Comparison of ENCODE assay signal across 9 cellular contexts in genomic region chr1:202210969-202211368, GRCh38. TPM values are rescaled to one million over a fixed set of nuclear protein-coding genes. Genes with fewer than 3 reads are reported as not detected.
"Had no signal": no experiment of that assay in that cellular context is flagged by ENCODE, and none has a peak within 500 bp of the region (broad histone marks: within the 10 kb centered on the region; RNA-seq: fewer than 3 reads in every experiment).

No MANE protein-coding gene starts in this region.

- H3K4me3 Mint-ChIP-seq: IgD-negative memory B cell had no signal

- H3K9me3 ChIP-seq: HAP-1 had no signal

- H3K27ac ChIP-seq: GM23248, HL-60 had no signal

- H3K4me3 ChIP-seq: GM23248, HAP-1 had no signal

- H2AFZ ChIP-seq: GM23248 had no signal

- DNase-seq: GOT3, KG1 had no signal

- FAIRE-seq: HepG2 had no signal

- H3K36me3 ChIP-seq: HAP-1 had no signal

- H3K36me3 Mint-ChIP-seq: IgD-negative memory B cell had no signal

- H3K9ac ChIP-seq: GM23248 had no signal

RNA-seq across cellular contexts. Expression of gene LGR6, which starts 17.4 kb away (rescaled TPM):
- total RNA-seq: GM23248, H4, HepG2, HT1080 had no signal
- polyA plus RNA-seq: GM23248, IgD-negative memory B cell had no signal

RNA-seq across cellular contexts. Expression of gene PTPN7, which starts 50.6 kb away (rescaled TPM):
- total RNA-seq: GM23248, HepG2, HT1080 had no signal
- polyA plus RNA-seq: GM23248, HepG2 had no signal
